15 cellular contexts compared by ENCODE assay signal in genomic region chr12:98453070-98453469, GRCh38.
"Had no signal": no experiment of that assay in that cellular context is flagged by ENCODE, and none has a peak within 500 bp of the region (broad histone marks: within the 10 kb centered on the region; RNA-seq: fewer than 3 reads in every experiment).

No MANE protein-coding gene starts in this region.

- H3K4me3 ChIP-seq: colonic mucosa, lung, ovary, sigmoid colon, suprapubic skin had no signal

- H3K9me3 ChIP-seq: colonic mucosa, ovary, sigmoid colon, suprapubic skin had no signal

- H3K27ac ChIP-seq: colonic mucosa, ovary, sigmoid colon, suprapubic skin, WERI-Rb-1 had no signal

- DNase-seq: amniotic stem cell; central memory CD4-positive, alpha-beta T cell; colonic mucosa; ovary; SHP77; sigmoid colon; trophoblast cell; WERI-Rb-1 had no signal

- H3K27ac Mint-ChIP-seq: activated naive CD4-positive, alpha-beta T cell treated with anti-CD3 and anti-CD28 coated beads, Interleukin-2, amount 50 U/mL, for 24 hours; brain; mesothelial cell of epicardium had no signal

- H3K4me1 ChIP-seq: colonic mucosa had no signal

- ATAC-seq: esophagus mucosa, SK-N-SH treated with all-trans-retinoic acid at 6 μM for 48 hours had no signal

- H3K9me3 Mint-ChIP-seq: activated naive CD4-positive, alpha-beta T cell treated with anti-CD3 and anti-CD28 coated beads, Interleukin-2, amount 50 U/mL, for 24 hours had no signal

- H3K27me3 ChIP-seq: colonic mucosa, ovary, sigmoid colon had no signal

- H3K36me3 ChIP-seq: colonic mucosa, ovary, sigmoid colon, suprapubic skin, WERI-Rb-1 had no signal

- H3K36me3 Mint-ChIP-seq: brain had no signal

- H3K4me3 Mint-ChIP-seq: activated naive CD4-positive, alpha-beta T cell treated with anti-CD3 and anti-CD28 coated beads, Interleukin-2, amount 50 U/mL, for 24 hours; brain; mesothelial cell of epicardium had no signal
